In the genomic region with DNA sequence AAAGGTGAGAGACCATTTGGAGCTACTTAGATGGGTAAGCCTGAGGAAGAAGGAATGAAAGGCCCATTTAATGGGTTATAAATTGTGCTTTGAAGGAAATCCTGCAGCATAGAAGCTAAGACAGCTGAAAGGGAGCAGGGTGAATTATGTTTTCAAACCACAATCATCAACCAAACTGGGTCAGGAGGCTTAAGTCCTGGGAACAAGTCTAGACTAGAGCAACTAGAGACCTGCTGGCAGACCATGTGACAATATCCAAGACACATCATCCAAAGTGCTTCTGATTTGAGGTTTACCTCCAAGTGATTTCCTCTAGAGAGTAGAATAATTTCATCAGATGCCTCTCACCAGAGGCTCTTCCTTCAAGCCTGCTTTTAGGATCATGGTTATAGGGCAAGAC, we compare ENCODE assay signal across 12 cellular contexts. TPM values are rescaled to one million over a fixed set of nuclear protein-coding genes. Genes with fewer than 3 reads are reported as not detected.
DNase-seq lines count a peak whose midpoint lies in the region; ATAC-seq and TF ChIP-seq lines count a peak whose summit lies in the region.
"Had no signal": no experiment of that assay in that cellular context is flagged by ENCODE, and none has a peak within 500 bp of the region (broad histone marks: within the 10 kb centered on the region; RNA-seq: fewer than 3 reads in every experiment).

No MANE protein-coding gene starts in this region.

- no peaks in the 10 kb centered on the region for H3K9me2 ChIP-seq in SK-N-SH

- POLR2A ChIA-PET in SK-N-SH (lab: Yijun Ruan, JAX), result no interaction called here

- no peak overlapping the region for H3K4me2 ChIP-seq in SK-N-SH

- H3K9me3 ChIP-seq in SK-N-SH (no peaks in the 10 kb centered on the region), lower lobe of right lung (no peaks in the 10 kb centered on the region)
- H3K9me3 ChIP-seq: heart right ventricle had no signal

- H3K9ac ChIP-seq in SK-N-SH, result no peak overlapping the region

- H3K79me2 ChIP-seq in SK-N-SH (ENCODE audit: insufficient read depth), result no peaks in the 10 kb centered on the region

- no peak overlapping the region for H2AFZ ChIP-seq in SK-N-SH (ENCODE audit: low read depth)

- peaks cover 4% of the 10 kb centered on the region for H3F3A ChIP-seq in SK-N-SH (replicated peaks; ENCODE audit: insufficient read depth)

- H3K27me3 ChIP-seq in SK-N-SH (ENCODE audit: insufficient read depth) (no peaks in the 10 kb centered on the region), lower lobe of right lung (ENCODE audit: low read depth) (no peaks in the 10 kb centered on the region)
- H3K27me3 ChIP-seq: heart right ventricle had no signal

- DNase-seq in SK-N-SH (no peak), astrocyte of the hippocampus (ENCODE audit: low read depth, low spot score) (peak; percentile 62), lower lobe of right lung (no peak), NCI-H1417 treated with DMSO at 0.1 percent for 48 hours (lab: John Stamatoyannopoulos, UW) (no peak), NCI-H2227 treated with DMSO at 0.1 percent for 48 hours (lab: John Stamatoyannopoulos, UW) (no peak)
- no peak for DNase-seq in activated CD8-positive, alpha-beta memory T cell treated with anti-CD3 and anti-CD28 coated beads for 24 hours
- no peak for DNase-seq in central memory CD4-positive, alpha-beta T cell
- DNase-seq: CD4-positive, alpha-beta T cell; heart right ventricle; nucleus accumbens had no signal

- H3K36me3 ChIP-seq in SK-N-SH (replicated peaks in 1 of 2; ENCODE audit: control insufficient read depth in 1 of 2, insufficient read depth in 2 of 2, low read length in 1 of 2), result peaks cover 0 to 5% of the 10 kb centered on the region in 2 experiments
- H3K36me3 ChIP-seq in lower lobe of right lung, result no peaks in the 10 kb centered on the region
- H3K36me3 ChIP-seq: heart right ventricle had no signal

- H3K4me1 ChIP-seq in SK-N-SH (ENCODE audit: control insufficient read depth in 1 of 2, insufficient read depth in 2 of 2, low read depth in 1 of 2, low read length in 1 of 2) (peaks cover 5 to 7% of the 10 kb centered on the region in 2 experiments; a peak in 2 of 4 replicates), lower lobe of right lung (peaks cover 24% of the 10 kb centered on the region)

- CTCF ChIA-PET in SK-N-SH (lab: Yijun Ruan, JAX), result no interaction called here

- intact Hi-C loops in lower lobe of right lung (cut with DNase I), result no loop called here

- H3K27ac ChIP-seq in SK-N-SH (ENCODE audit: low read depth in 2 of 2, low read length in 1 of 2) (peak overlapping the region in 1 of 2 experiments; percentile 51; a peak in 1 of 4 replicates), lower lobe of right lung (peak overlapping the region; percentile 66)
- H3K27ac ChIP-seq: heart right ventricle, skin epidermis had no signal

- no peak for TF ChIP-seq EP300 in SK-N-SH (IDR thresholded peaks at IDR 0.05; ENCODE audit: borderline replicate concordance in 1 of 2, low read depth in 1 of 2, low read length in 1 of 2)

- ATAC-seq in SK-N-SH treated with all-trans-retinoic acid at 6 μM for 48 hours (peak; percentile 26), lower lobe of right lung (no peak)

- H4K20me1 ChIP-seq in SK-N-SH (ENCODE audit: insufficient read depth), result no peaks in the 10 kb centered on the region

- H3K4me3 ChIP-seq in SK-N-SH (ENCODE audit: low read depth in 2 of 2, low read length in 1 of 2) (no peak overlapping the region), lower lobe of right lung (no peak overlapping the region)
- H3K4me3 ChIP-seq: heart right ventricle, skin epidermis had no signal

- TF ChIP-seq CTCF in SK-N-SH (IDR thresholded peaks at IDR 0.05) (no peak), lower lobe of right lung (IDR thresholded peaks at IDR 0.05) (no peak)

- no peak for TF ChIP-seq RAD21 in SK-N-SH (IDR thresholded peaks at IDR 0.05; ENCODE audit: low read length)

TF ChIP-seq in SK-N-SH treated with all-trans-retinoic acid at 6 μM for 48 hours, 23 proteins besides CTCF, POLR2A, EP300 and RAD21 (continues in another document):
- TF ChIP-seq ARNTL (CRISPR knock-in tag; IDR thresholded peaks at IDR 0.05; ENCODE audit: borderline replicate concordance, low read depth) (no peak), ZFP3 (CRISPR knock-in tag; IDR thresholded peaks at IDR 0.05) (no peak), PATZ1 (CRISPR knock-in tag; IDR thresholded peaks at IDR 0.05; ENCODE audit: borderline replicate concordance) (no peak), ZFP30 (CRISPR knock-in tag; IDR thresholded peaks at IDR 0.05) (no peak), ZC3H10 (CRISPR knock-in tag; IDR thresholded peaks at IDR 0.05) (no peak), ZNF565 (CRISPR knock-in tag; conservative IDR thresholded peaks at IDR 0.05; ENCODE audit: low read depth) (no peak), GLIS3 (CRISPR knock-in tag; IDR thresholded peaks at IDR 0.05) (no peak), ZNF8 (CRISPR knock-in tag; IDR thresholded peaks at IDR 0.05) (no peak), POU6F1 (CRISPR knock-in tag; IDR thresholded peaks at IDR 0.05; ENCODE audit: borderline replicate concordance, low read depth) (no peak)

TF ChIP-seq in SK-N-SH, 30 proteins besides CTCF, POLR2A, EP300 and RAD21:
- TF ChIP-seq SMC3 (IDR thresholded peaks at IDR 0.05; ENCODE audit: low read depth, low read length) (no peak), IRF3 (IDR thresholded peaks at IDR 0.05; ENCODE audit: low read depth, low read length) (no peak), NRF1 (IDR thresholded peaks at IDR 0.05; ENCODE audit: low read depth, low read length) (no peak)

RNA-seq across cellular contexts. Expression of gene MAP3K9, which starts 53.7 kb away (rescaled TPM):
- polyA plus RNA-seq in SK-N-SH (2012; rRNA removed), result 2.0 and 2.1 TPM in 2 replicates
- 1.1 and 1.3 TPM in 2 replicates for polyA plus RNA-seq in SK-N-SH (2012; cell fraction: cytosol; rRNA removed)
- polyA plus RNA-seq in SK-N-SH (2012; cell fraction: nucleus; rRNA removed), result 4.0 and 4.3 TPM in 2 replicates
- total RNA-seq in lower lobe of right lung, result 9.4 TPM
